In the genomic region with DNA sequence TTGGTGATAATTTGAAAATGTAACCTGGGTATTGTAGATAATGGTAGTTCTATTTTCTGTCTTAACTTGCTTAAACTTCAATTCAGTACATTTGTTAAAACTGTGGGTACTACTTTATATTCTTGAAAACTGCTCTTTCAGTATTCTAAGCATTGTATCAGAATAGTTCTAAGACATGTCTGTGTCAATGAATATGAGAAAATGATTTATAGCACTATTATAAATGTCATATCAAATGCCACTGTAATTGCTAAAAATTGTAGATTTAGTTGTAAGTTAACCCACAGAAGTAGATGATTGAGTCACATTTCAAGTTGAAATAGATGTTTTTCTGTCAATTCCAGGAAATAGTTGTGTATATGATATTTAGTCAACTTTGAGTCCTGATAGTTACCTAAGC, we compare ENCODE assay signal across 9 cellular contexts. TPM values are rescaled to one million over a fixed set of nuclear protein-coding genes. Genes with fewer than 3 reads are reported as not detected.
DNase-seq lines count a peak whose midpoint lies in the region; TF ChIP-seq lines count a peak whose summit lies in the region.
"Had no signal": no experiment of that assay in that cellular context is flagged by ENCODE, and none has a peak within 500 bp of the region (broad histone marks: within the 10 kb centered on the region; RNA-seq: fewer than 3 reads in every experiment).

No MANE protein-coding gene starts in this region.

- H3K36me3 ChIP-seq in ascending aorta (peaks cover 0 to 6% of the 10 kb centered on the region in 2 donors), mesenchymal stem cell (ENCODE audit: control insufficient read depth in 1 of 2, insufficient read depth in 2 of 2, low read depth in 1 of 2, low read length in 2 of 2) (peaks cover 8 to 28% of the 10 kb centered on the region in 2 experiments), colonic mucosa (no peaks in the 10 kb centered on the region)

- no peak overlapping the region for H2BK15ac ChIP-seq in mesenchymal stem cell (ENCODE audit: low read depth, poor library complexity, severe bottlenecking)

- H2BK120ac ChIP-seq in mesenchymal stem cell (ENCODE audit: low read depth, low read length) = no peak overlapping the region

- H3K27me3 ChIP-seq in AG04450 (ENCODE audit: control insufficient read depth, insufficient read depth, low read length) (no peaks in the 10 kb centered on the region), ascending aorta (no peaks in the 10 kb centered on the region), mesenchymal stem cell (ENCODE audit: control insufficient read depth in 1 of 2, insufficient read depth in 1 of 2, low read length in 2 of 2) (no peaks in the 10 kb centered on the region), colonic mucosa (no peaks in the 10 kb centered on the region)

- peaks cover 13% of the 10 kb centered on the region for H3K79me1 ChIP-seq in mesenchymal stem cell (replicated peaks; ENCODE audit: low read length, poor library complexity, severe bottlenecking)

- H3K4me1 ChIP-seq in ascending aorta (peaks cover 12% of the 10 kb centered on the region in 2 donors), mesenchymal stem cell (ENCODE audit: control insufficient read depth, insufficient read depth, low read depth, low read length) (peaks cover 7% of the 10 kb centered on the region), colonic mucosa (no peaks in the 10 kb centered on the region)

- H3K4me3 ChIP-seq in AG04450 (ENCODE audit: low read depth, low read length) (peak overlapping the region; percentile 75), HFF-Myc (replicated peaks; ENCODE audit: low read depth, low read length) (peak overlapping the region; percentile 77; the same call in 1 of the 2 replicates), ascending aorta (peak overlapping the region; percentile 7 to 76), mesenchymal stem cell (ENCODE audit: insufficient read depth in 1 of 2, low read depth in 1 of 2, low read length in 2 of 2) (peak overlapping the region in 1 of 2 experiments; percentile 93), colonic mucosa (no peak overlapping the region)

- no peak overlapping the region for H3K18ac ChIP-seq in mesenchymal stem cell (ENCODE audit: low read depth in 1 of 2, low read length in 2 of 2)

- no peak overlapping the region for H3K27ac ChIP-seq in AG04450 (ENCODE audit: low read depth, low read length)
- no peak overlapping the region for H3K27ac ChIP-seq in ascending aorta
- no peak overlapping the region for H3K27ac ChIP-seq in mesenchymal stem cell (ENCODE audit: low read length, poor library complexity, severe bottlenecking)
- H3K27ac ChIP-seq in colonic mucosa = no peak overlapping the region

- CTCF ChIA-PET in AG04450 (lab: Charles Lee) = no interaction called here

- H3K9me3 ChIP-seq in AG04450 (ENCODE audit: control insufficient read depth, insufficient read depth, low read length) (no peaks in the 10 kb centered on the region; the same call in 1 of the 2 replicates), ascending aorta (no peaks in the 10 kb centered on the region), mesenchymal stem cell (ENCODE audit: control insufficient read depth, low read length) (no peaks in the 10 kb centered on the region), colonic mucosa (no peaks in the 10 kb centered on the region)

- H3K14ac ChIP-seq in mesenchymal stem cell (ENCODE audit: low read length in 2 of 2) = no peak overlapping the region

- POLR2A ChIA-PET in AG04450 (lab: Yijun Ruan, JAX) = no interaction called here

- no peak overlapping the region for H3K4me2 ChIP-seq in mesenchymal stem cell (ENCODE audit: low read length, poor library complexity, severe bottlenecking)

- no peak overlapping the region for H3K4ac ChIP-seq in mesenchymal stem cell (ENCODE audit: low read depth in 1 of 2, low read length in 2 of 2)

- TF ChIP-seq CTCF in AG04450 (IDR thresholded peaks at IDR 0.05; ENCODE audit: low read depth, low read length) (no peak), HFF-Myc (IDR thresholded peaks at IDR 0.05; ENCODE audit: low read depth, low read length, missing control alignments) (no peak), ascending aorta (IDR thresholded peaks at IDR 0.05) (no peak), colonic mucosa (IDR thresholded peaks at IDR 0.05) (no peak)

- H4K91ac ChIP-seq in mesenchymal stem cell (ENCODE audit: low read length) = no peak overlapping the region

- H4K8ac ChIP-seq in mesenchymal stem cell (ENCODE audit: low read length) = no peak overlapping the region

- no peak overlapping the region for H3K23ac ChIP-seq in mesenchymal stem cell (ENCODE audit: low read length in 2 of 2)

- H2AK5ac ChIP-seq in mesenchymal stem cell (ENCODE audit: low read length, severe bottlenecking) = no peak overlapping the region

- intact Hi-C loops in ascending aorta (cut with DNase I) = loop anchor here (5.0 to 10.0 kb wide), 3 partner anchors 126 to 844 kb away; partner anchors contain the start of genes AP5M1 and EXOC5
- intact Hi-C loops in colonic mucosa (cut with DNase I) = loop anchor here (10.0 kb wide), 1 partner anchor 118 kb away; no protein-coding TSS in a partner anchor

- DNase-seq in AG04450 (ENCODE audit: low read depth, low spot score) (no peak), HFF-Myc (ENCODE audit: extremely low read depth, low read depth) (no peak), ascending aorta (ENCODE audit: low spot score in 2 of 2) (no peak), mesenchymal stem cell (no peak), colonic mucosa (no peak), COLO668 (lab: John Stamatoyannopoulos, UW; ENCODE audit: unreplicated experiment) (no peak), hepatic stellate cell (ENCODE audit: low spot score) (no peak), C1 segment of cervical spinal cord (lab: John Stamatoyannopoulos, UW) (no peak)
- DNase-seq: NCI-H1694 treated with DMSO at 0.1 percent for 48 hours had no signal

- no peak overlapping the region for H2BK5ac ChIP-seq in mesenchymal stem cell (ENCODE audit: low read depth, low read length, poor library complexity, severe bottlenecking)

- H3K9ac ChIP-seq in mesenchymal stem cell (ENCODE audit: low read length) (peak overlapping the region; percentile 88), colonic mucosa (ENCODE audit: low read depth in 2 of 2, low read length in 2 of 2) (no peak overlapping the region)

- no peak overlapping the region for H2BK12ac ChIP-seq in mesenchymal stem cell (ENCODE audit: low read length in 2 of 2)

- H2AFZ ChIP-seq in mesenchymal stem cell (ENCODE audit: low read depth, low read length) = no peak overlapping the region

RNA-seq across cellular contexts. Expression of gene NAA30, which starts 2.4 kb away (rescaled TPM):
- polyA plus RNA-seq in AG04450 (2011; rRNA removed) = 14.9 and 17.9 TPM in 2 replicates
- polyA minus RNA-seq in AG04450 (2011; rRNA and poly(A)+ RNA removed) = 8.6 and 16.9 TPM in 2 replicates
- 6.2 TPM for total RNA-seq in ascending aorta
- 19.0 TPM for polyA plus RNA-seq in mesenchymal stem cell (2013, experiment 1 of 2)
- polyA plus RNA-seq in mesenchymal stem cell (2013, experiment 2 of 2) = 19.3 TPM
- total RNA-seq in colonic mucosa = 10 to 100 TPM; 16.6 to 21.4 TPM
